ENCODE assay signal across 10 cellular contexts in the genomic region with DNA sequence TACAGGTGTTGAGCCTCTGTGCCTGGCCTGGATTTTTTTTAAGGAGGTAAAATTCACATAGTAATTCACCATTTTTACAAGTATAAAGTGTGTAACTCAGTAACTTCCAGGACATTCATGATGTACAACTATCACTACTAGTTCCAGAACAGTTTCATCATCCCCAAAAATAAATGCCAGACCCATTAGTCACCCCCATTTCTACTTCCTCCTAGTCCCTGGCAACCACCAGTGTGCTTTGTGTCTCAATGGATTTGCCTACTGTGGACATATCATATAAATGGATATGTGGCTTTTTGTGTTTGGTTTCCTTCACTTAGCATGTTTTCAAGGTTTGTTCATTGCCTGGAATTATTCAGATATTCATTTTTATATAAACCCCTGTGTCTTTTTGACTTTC.
DNase-seq lines count a peak whose midpoint lies in the region; ATAC-seq and TF ChIP-seq lines count a peak whose summit lies in the region.
"Had no signal": no experiment of that assay in that cellular context is flagged by ENCODE, and none has a peak within 500 bp of the region (broad histone marks: within the 10 kb centered on the region; RNA-seq: fewer than 3 reads in every experiment).

No MANE protein-coding gene starts in this region.

- ATAC-seq in IMR-90 (ENCODE audit: low read depth) (peak; percentile 35; the same call in 1 of the 2 replicates), left ventricle myocardium superior (peak; percentile 23), HG03097 (IDR thresholded peaks at IDR 0.05; ENCODE audit: low FRiP score, unreplicated experiment) (no peak)
- ATAC-seq: activated T-cell treated with anti-CD3 and anti-CD28 coated beads, Interleukin-2, amount 50 U/mL, for 4 hours had no signal

- H3K27me3 ChIP-seq in IMR-90 (ENCODE audit: control insufficient read depth, insufficient read depth, low read length): no peaks in the 10 kb centered on the region

- H2AK9ac ChIP-seq in IMR-90 (replicated peaks; ENCODE audit: low read depth, low read length, poor library complexity): no peak overlapping the region

- H4K20me1 ChIP-seq in IMR-90 (ENCODE audit: insufficient read depth, low read length): no peaks in the 10 kb centered on the region

- H3K27ac ChIP-seq in IMR-90 (ENCODE audit: insufficient read depth, low read length): no peak overlapping the region

- H3K36me3 Mint-ChIP-seq in activated CD4-positive, alpha-beta T cell treated with anti-CD3 and anti-CD28 coated beads, Interleukin-2, amount 10 ng/mL, durations not matched to agents 7 days and 5 days (ENCODE audit: low read depth): no peaks in the 10 kb centered on the region

- intact Hi-C loops in IMR-90 (cut with micrococcal nuclease): no loop called here
- intact Hi-C loops in left ventricle myocardium superior (cut with micrococcal nuclease): no loop called here

- no peaks in the 10 kb centered on the region for H3K4me1 Mint-ChIP-seq in activated CD4-positive, alpha-beta T cell treated with anti-CD3 and anti-CD28 coated beads, Interleukin-2, amount 10 ng/mL, durations not matched to agents 7 days and 5 days

- H2BK5ac ChIP-seq in IMR-90 (ENCODE audit: low read depth, low read length, poor library complexity, severe bottlenecking): no peak overlapping the region

- BruUV-seq in IMR-90 (replicated peaks; lab: Mats Ljungman, UMichigan): no TSS peak

- no peak overlapping the region for H4K8ac ChIP-seq in IMR-90 (ENCODE audit: low read depth in 2 of 2, low read length in 2 of 2)

- TF ChIP-seq POLR2A in IMR-90 (IDR thresholded peaks at IDR 0.05; ENCODE audit: low read depth, low read length): no peak

- POLR2A ChIA-PET in IMR-90 (lab: Charles Lee; ENCODE audit: unreplicated experiment): no interaction called here
- POLR2A ChIA-PET in activated CD4-positive, alpha-beta T cell treated with anti-CD3 and anti-CD28 coated beads, Interleukin-2, amount 10 ng/mL, durations not matched to agents 7 days and 5 days (lab: Charles Lee): no interaction called here

- H3K79me1 ChIP-seq in IMR-90 (ENCODE audit: low read depth in 1 of 2, low read length in 2 of 2): no peaks in the 10 kb centered on the region

- H2BK120ac ChIP-seq in IMR-90 (ENCODE audit: low read depth, low read length): no peak overlapping the region

- H3K27me3 Mint-ChIP-seq in activated CD4-positive, alpha-beta T cell treated with anti-CD3 and anti-CD28 coated beads, Interleukin-2, amount 10 ng/mL, durations not matched to agents 7 days and 5 days: no peaks in the 10 kb centered on the region

- no peaks in the 10 kb centered on the region for H3K9me1 ChIP-seq in IMR-90 (ENCODE audit: insufficient read depth, low read length)

- H2BK20ac ChIP-seq in IMR-90 (ENCODE audit: low read depth, low read length): no peak overlapping the region

- no peak overlapping the region for H3K4me2 ChIP-seq in IMR-90 (ENCODE audit: low read depth, low read length)

- TF ChIP-seq CTCF in IMR-90 (conservative IDR thresholded peaks at IDR 0.05; ENCODE audit: low read depth, low read length): no peak

- H3K9me3 ChIP-seq in IMR-90 (ENCODE audit: control insufficient read depth, insufficient read depth, low read length): no peaks in the 10 kb centered on the region

- dilution Hi-C loops in IMR-90 (cut with HindIII; ENCODE audit: low sequenced_read_pairs, unreplicated experiment): no loop called here

- H3K4me1 ChIP-seq in IMR-90 (ENCODE audit: control insufficient read depth, insufficient read depth, low read length): no peaks in the 10 kb centered on the region

- H3K18ac ChIP-seq in IMR-90 (ENCODE audit: low read depth, low read length): no peak overlapping the region

- no peak overlapping the region for H3K23ac ChIP-seq in IMR-90 (ENCODE audit: low read depth, low read length)

- in situ Hi-C loops in IMR-90 (cut with MboI; ENCODE audit: low sequenced_read_pairs): no loop called here

- CTCF ChIA-PET in IMR-90 (lab: Yijun Ruan, JAX): interaction anchor here (0.6 kb wide), 2 partner anchors 145 to 836 kb away, joined by 3 read pairs; no protein-coding TSS in a partner anchor
- CTCF ChIA-PET in activated CD4-positive, alpha-beta T cell treated with anti-CD3 and anti-CD28 coated beads, Interleukin-2, amount 10 ng/mL, durations not matched to agents 7 days and 5 days (lab: Charles Lee): no interaction called here

- H3K56ac ChIP-seq in IMR-90 (ENCODE audit: extremely low read depth, insufficient read depth, low read length): no peak overlapping the region

- no peaks in the 10 kb centered on the region for H3K9me3 Mint-ChIP-seq in activated CD4-positive, alpha-beta T cell treated with anti-CD3 and anti-CD28 coated beads, Interleukin-2, amount 10 ng/mL, durations not matched to agents 7 days and 5 days

- no peak for TF ChIP-seq RAD21 in IMR-90 (IDR thresholded peaks at IDR 0.05; ENCODE audit: low read length)

- no peak overlapping the region for H3K4me3 Mint-ChIP-seq in activated CD4-positive, alpha-beta T cell treated with anti-CD3 and anti-CD28 coated beads, Interleukin-2, amount 10 ng/mL, durations not matched to agents 7 days and 5 days
- H3K4me3 Mint-ChIP-seq: activated T-cell treated with anti-CD3 and anti-CD28 coated beads, Interleukin-2, amount 50 U/mL, for 4 hours had no signal

- H2AFZ ChIP-seq in IMR-90 (replicated peaks; ENCODE audit: low read length, poor library complexity): no peak overlapping the region

- no peak overlapping the region for H3K4me3 ChIP-seq in IMR-90 (ENCODE audit: insufficient read depth, low read depth, low read length)

- no peaks in the 10 kb centered on the region for H3K36me3 ChIP-seq in IMR-90 (ENCODE audit: control insufficient read depth, insufficient read depth, low read length)

- H2AK5ac ChIP-seq in IMR-90 (ENCODE audit: low read depth, low read length): no peak overlapping the region

- DNase-seq in AG08395 (ENCODE audit: low spot score) (peak; percentile 77), IMR-90 (peak; percentile 50), astrocyte of the hippocampus (ENCODE audit: low read depth, low spot score) (peak; percentile 71), left ventricle myocardium superior (no peak), AML-193 (lab: John Stamatoyannopoulos, UW) (no peak), OCI-M2 (lab: John Stamatoyannopoulos, UW; ENCODE audit: unreplicated experiment) (no peak)
- DNase-seq in activated CD4-positive, alpha-beta T cell treated with anti-CD3 and anti-CD28 coated beads, Interleukin-2, amount 10 ng/mL, durations not matched to agents 7 days and 5 days: no peak
- DNase-seq: activated T-cell treated with anti-CD3 and anti-CD28 coated beads, Interleukin-2, amount 50 U/mL, for 4 hours; NCI-H69 had no signal

- H3K4ac ChIP-seq in IMR-90 (ENCODE audit: low read depth, low read length): no peak overlapping the region

- H4K91ac ChIP-seq in IMR-90 (ENCODE audit: insufficient read depth, low read depth, low read length): no peak overlapping the region

- no peak overlapping the region for H4K5ac ChIP-seq in IMR-90 (ENCODE audit: low read depth, low read length)

- no peak overlapping the region for H3K27ac Mint-ChIP-seq in activated CD4-positive, alpha-beta T cell treated with anti-CD3 and anti-CD28 coated beads, Interleukin-2, amount 10 ng/mL, durations not matched to agents 7 days and 5 days

- no peak overlapping the region for H2BK15ac ChIP-seq in IMR-90 (ENCODE audit: low read depth, low read length)

- no peak overlapping the region for H3K9ac ChIP-seq in IMR-90 (ENCODE audit: low read depth, low read length)

- no peak overlapping the region for H3K14ac ChIP-seq in IMR-90 (replicated peaks; ENCODE audit: low read depth, low read length)

TF ChIP-seq in IMR-90, 13 proteins besides CTCF, POLR2A, EP300 and RAD21:
- 0 out of 2 replicates have a peak, but pooled peaks have one; percentile 34 for TF ChIP-seq CEBPB (IDR thresholded peaks at IDR 0.05; ENCODE audit: low read depth, low read length)
- TF ChIP-seq, protein P1, sequence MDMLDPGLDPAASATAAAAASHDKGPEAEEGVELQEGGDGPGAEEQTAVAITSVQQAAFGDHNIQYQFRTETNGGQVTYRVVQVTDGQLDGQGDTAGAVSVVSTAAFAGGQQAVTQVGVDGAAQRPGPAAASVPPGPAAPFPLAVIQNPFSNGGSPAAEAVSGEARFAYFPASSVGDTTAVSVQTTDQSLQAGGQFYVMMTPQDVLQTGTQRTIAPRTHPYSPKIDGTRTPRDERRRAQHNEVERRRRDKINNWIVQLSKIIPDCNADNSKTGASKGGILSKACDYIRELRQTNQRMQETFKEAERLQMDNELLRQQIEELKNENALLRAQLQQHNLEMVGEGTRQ (IDR thresholded peaks at IDR 0.05; ENCODE audit: low read depth, low read length): no peak

Comparison
In these comparisons a context has a peak if more than half of its experiments do, and no peak if none do; other contexts are left out.
1. DNase-seq: peak in AG08395 (single experiment), IMR-90 (single experiment) and astrocyte of the hippocampus (single experiment); none in left ventricle myocardium superior (single experiment), AML-193 (0 of 2), activated CD4-positive, alpha-beta T cell treated with anti-CD3 and anti-CD28 coated beads, Interleukin-2, amount 10 ng/mL, durations not matched to agents 7 days and 5 days (single experiment) and OCI-M2 (single experiment).